Comparison of ENCODE assay signal across 1 cellular context in the genomic region with DNA sequence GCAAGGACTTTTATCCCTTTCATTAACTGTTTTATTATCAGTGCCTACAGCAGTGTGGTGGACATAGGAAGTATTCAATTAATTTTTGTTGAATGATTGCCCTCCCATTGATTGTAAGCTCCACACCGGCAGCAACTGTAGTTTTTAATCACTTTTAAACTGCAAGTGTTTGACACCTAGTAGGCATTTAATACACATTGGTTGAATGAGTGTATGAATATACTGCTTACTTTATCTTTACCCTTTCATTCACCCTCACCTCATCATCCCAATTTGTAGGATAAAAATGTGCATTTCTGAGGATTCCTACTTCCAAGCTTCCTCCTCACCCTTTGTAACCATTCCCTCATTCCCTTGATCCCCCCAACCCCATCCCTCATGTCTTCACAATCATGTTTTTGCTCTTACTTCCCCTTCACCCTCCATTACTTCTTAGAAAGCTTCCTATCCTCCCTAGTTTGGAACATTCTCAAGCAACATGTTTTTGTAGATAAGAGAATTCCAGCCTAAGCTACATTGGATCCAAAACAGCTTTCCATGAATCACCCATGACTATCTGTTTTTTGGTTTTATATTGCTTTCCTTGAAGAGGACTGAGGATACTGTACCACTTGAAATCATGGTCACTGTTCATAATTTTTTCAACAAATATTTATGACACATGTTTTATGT.
A peak's percentile ranks its signal among the peaks of the same experiment; 100 is the strongest.
TF ChIP-seq lines count a peak whose summit lies in the region.

No MANE protein-coding gene starts in this region.

TF ChIP-seq in K562, 482 proteins besides CTCF, POLR2A, EP300 and RAD21 (continued from another document and continues in another):
- TF ChIP-seq, protein P1, sequence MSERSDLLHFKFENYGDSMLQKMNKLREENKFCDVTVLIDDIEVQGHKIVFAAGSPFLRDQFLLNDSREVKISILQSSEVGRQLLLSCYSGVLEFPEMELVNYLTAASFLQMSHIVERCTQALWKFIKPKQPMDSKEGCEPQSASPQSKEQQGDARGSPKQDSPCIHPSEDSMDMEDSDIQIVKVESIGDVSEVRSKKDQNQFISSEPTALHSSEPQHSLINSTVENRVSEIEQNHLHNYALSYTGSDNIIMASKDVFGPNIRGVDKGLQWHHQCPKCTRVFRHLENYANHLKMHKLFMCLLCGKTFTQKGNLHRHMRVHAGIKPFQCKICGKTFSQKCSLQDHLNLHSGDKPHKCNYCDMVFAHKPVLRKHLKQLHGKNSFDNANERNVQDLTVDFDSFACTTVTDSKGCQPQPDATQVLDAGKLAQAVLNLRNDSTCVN (CRISPR knock-in tag; IDR thresholded peaks at IDR 0.05), result peak; percentile 93
- no peak for TF ChIP-seq ZBTB17 (CRISPR knock-in tag; IDR thresholded peaks at IDR 0.05)
- no peak for TF ChIP-seq FOXJ2 (tag; IDR thresholded peaks at IDR 0.05)
- TF ChIP-seq JUND (IDR thresholded peaks at IDR 0.05; ENCODE audit: borderline replicate concordance, low read depth, low read length), result peak; percentile 40
- peak; percentile 54; the same call in 2 of the 3 replicates for TF ChIP-seq JUND (tag; IDR thresholded peaks at IDR 0.05; ENCODE audit: borderline replicate concordance, low read depth, low read length)
- no peak for TF ChIP-seq SMAD2 (IDR thresholded peaks at IDR 0.05; ENCODE audit: low read depth, low read length)
- TF ChIP-seq POLR2AphosphoS2 (IDR thresholded peaks at IDR 0.05; ENCODE audit: low read length), result no peak
- TF ChIP-seq, protein P2, sequence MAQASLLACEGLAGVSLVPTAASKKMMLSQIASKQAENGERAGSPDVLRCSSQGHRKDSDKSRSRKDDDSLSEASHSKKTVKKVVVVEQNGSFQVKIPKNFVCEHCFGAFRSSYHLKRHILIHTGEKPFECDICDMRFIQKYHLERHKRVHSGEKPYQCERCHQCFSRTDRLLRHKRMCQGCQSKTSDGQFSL (CRISPR knock-in tag; IDR thresholded peaks at IDR 0.05), result no peak
- TF ChIP-seq, protein P2 (tag; IDR thresholded peaks at IDR 0.05), result no peak
- TF ChIP-seq L3MBTL2 (IDR thresholded peaks at IDR 0.05), result peak; percentile 42; the same call in 1 of the 2 replicates
- no peak for TF ChIP-seq POLR2G (IDR thresholded peaks at IDR 0.05; ENCODE audit: low read depth, low read length)
- TF ChIP-seq ZBTB7A (IDR thresholded peaks at IDR 0.05; ENCODE audit: borderline replicate concordance, control insufficient read depth, low read depth, low read length), result no peak
- TF ChIP-seq PML (IDR thresholded peaks at IDR 0.05; ENCODE audit: low read length), result peak; percentile 53; the same call in 1 of the 2 replicates
- TF ChIP-seq GATAD2A (IDR thresholded peaks at IDR 0.05), result peak; percentile 90
- peak; percentile 17 to 76; a peak in 2 of 4 replicates for TF ChIP-seq KDM1A (IDR thresholded peaks at IDR 0.05)
- TF ChIP-seq SMAD3 (CRISPR knock-in tag; conservative IDR thresholded peaks at IDR 0.05), result 0 out of 2 replicates have a peak, but pooled peaks have one; percentile 47
- no peak for TF ChIP-seq SMAD1 (IDR thresholded peaks at IDR 0.05; ENCODE audit: low read depth, low read length, partially characterized antibody)
- no peak for TF ChIP-seq TRIM28 (IDR thresholded peaks at IDR 0.05)
- TF ChIP-seq TOE1 (IDR thresholded peaks at IDR 0.05; ENCODE audit: borderline replicate concordance), result no peak
- no peak for TF ChIP-seq TOE1 (CRISPR knock-in tag; IDR thresholded peaks at IDR 0.05; ENCODE audit: borderline replicate concordance, low read depth)
- TF ChIP-seq STAT5A (IDR thresholded peaks at IDR 0.05; ENCODE audit: borderline replicate concordance, low read length), result peak; percentile 83
- TF ChIP-seq ARHGAP35 (IDR thresholded peaks at IDR 0.05; ENCODE audit: partially characterized antibody), result peak; percentile 16
- TF ChIP-seq PYGO2 (tag; IDR thresholded peaks at IDR 0.05), result 0 out of 2 replicates have a peak, but pooled peaks have one; percentile 41
- TF ChIP-seq MEIS2 (IDR thresholded peaks at IDR 0.05; ENCODE audit: partially characterized antibody), result peak; percentile 56
- no peak for TF ChIP-seq TBL1XR1 (IDR thresholded peaks at IDR 0.05; ENCODE audit: low read length in 2 of 2)
- TF ChIP-seq PHB2 (IDR thresholded peaks at IDR 0.05; ENCODE audit: low read depth), result peak; percentile 74
- TF ChIP-seq, protein P3, sequence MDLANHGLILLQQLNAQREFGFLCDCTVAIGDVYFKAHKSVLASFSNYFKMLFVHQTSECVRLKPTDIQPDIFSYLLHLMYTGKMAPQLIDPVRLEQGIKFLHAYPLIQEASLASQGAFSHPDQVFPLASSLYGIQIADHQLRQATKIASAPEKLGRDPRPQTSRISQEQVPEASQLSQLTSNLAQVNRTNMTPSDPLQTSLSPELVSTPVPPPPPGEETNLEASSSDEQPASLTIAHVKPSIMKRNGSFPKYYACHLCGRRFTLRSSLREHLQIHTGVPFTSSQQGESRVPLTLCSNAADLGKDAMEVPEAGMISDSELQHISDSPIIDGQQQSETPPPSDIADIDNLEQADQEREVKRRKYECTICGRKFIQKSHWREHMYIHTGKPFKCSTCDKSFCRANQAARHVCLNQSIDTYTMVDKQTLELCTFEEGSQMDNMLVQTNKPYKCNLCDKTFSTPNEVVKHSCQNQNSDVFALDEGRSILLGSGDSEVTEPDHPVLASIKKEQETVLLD (IDR thresholded peaks at IDR 0.05), result peak; percentile 66; the same call in 1 of the 2 replicates
- peak; percentile 86; the same call in 1 of the 2 replicates for TF ChIP-seq BCL6 (CRISPR knock-in tag; IDR thresholded peaks at IDR 0.05)
- TF ChIP-seq, protein P4, sequence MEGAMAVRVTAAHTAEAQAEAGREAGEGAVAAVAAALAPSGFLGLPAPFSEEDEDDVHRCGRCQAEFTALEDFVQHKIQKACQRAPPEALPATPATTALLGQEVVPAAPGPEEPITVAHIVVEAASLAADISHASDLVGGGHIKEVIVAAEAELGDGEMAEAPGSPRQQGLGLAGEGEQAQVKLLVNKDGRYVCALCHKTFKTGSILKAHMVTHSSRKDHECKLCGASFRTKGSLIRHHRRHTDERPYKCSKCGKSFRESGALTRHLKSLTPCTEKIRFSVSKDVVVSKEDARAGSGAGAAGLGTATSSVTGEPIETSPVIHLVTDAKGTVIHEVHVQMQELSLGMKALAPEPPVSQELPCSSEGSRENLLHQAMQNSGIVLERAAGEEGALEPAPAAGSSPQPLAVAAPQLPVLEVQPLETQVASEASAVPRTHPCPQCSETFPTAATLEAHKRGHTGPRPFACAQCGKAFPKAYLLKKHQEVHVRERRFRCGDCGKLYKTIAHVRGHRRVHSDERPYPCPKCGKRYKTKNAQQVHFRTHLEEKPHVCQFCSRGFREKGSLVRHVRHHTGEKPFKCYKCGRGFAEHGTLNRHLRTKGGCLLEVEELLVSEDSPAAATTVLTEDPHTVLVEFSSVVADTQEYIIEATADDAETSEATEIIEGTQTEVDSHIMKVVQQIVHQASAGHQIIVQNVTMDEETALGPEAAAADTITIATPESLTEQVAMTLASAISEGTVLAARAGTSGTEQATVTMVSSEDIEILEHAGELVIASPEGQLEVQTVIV (CRISPR knock-in tag; IDR thresholded peaks at IDR 0.05; ENCODE audit: borderline replicate concordance), result no peak
- peak; percentile 66 for TF ChIP-seq SMARCA5 (IDR thresholded peaks at IDR 0.05)
- TF ChIP-seq ETV1 (tag; conservative IDR thresholded peaks at IDR 0.05; ENCODE audit: low read depth), result 0 out of 2 replicates have a peak, but pooled peaks have one; percentile 51
- TF ChIP-seq GATAD2B (IDR thresholded peaks at IDR 0.05; ENCODE audit: borderline replicate concordance), result peak; percentile 34; the same call in 1 of the 2 replicates
- TF ChIP-seq, protein P5, sequence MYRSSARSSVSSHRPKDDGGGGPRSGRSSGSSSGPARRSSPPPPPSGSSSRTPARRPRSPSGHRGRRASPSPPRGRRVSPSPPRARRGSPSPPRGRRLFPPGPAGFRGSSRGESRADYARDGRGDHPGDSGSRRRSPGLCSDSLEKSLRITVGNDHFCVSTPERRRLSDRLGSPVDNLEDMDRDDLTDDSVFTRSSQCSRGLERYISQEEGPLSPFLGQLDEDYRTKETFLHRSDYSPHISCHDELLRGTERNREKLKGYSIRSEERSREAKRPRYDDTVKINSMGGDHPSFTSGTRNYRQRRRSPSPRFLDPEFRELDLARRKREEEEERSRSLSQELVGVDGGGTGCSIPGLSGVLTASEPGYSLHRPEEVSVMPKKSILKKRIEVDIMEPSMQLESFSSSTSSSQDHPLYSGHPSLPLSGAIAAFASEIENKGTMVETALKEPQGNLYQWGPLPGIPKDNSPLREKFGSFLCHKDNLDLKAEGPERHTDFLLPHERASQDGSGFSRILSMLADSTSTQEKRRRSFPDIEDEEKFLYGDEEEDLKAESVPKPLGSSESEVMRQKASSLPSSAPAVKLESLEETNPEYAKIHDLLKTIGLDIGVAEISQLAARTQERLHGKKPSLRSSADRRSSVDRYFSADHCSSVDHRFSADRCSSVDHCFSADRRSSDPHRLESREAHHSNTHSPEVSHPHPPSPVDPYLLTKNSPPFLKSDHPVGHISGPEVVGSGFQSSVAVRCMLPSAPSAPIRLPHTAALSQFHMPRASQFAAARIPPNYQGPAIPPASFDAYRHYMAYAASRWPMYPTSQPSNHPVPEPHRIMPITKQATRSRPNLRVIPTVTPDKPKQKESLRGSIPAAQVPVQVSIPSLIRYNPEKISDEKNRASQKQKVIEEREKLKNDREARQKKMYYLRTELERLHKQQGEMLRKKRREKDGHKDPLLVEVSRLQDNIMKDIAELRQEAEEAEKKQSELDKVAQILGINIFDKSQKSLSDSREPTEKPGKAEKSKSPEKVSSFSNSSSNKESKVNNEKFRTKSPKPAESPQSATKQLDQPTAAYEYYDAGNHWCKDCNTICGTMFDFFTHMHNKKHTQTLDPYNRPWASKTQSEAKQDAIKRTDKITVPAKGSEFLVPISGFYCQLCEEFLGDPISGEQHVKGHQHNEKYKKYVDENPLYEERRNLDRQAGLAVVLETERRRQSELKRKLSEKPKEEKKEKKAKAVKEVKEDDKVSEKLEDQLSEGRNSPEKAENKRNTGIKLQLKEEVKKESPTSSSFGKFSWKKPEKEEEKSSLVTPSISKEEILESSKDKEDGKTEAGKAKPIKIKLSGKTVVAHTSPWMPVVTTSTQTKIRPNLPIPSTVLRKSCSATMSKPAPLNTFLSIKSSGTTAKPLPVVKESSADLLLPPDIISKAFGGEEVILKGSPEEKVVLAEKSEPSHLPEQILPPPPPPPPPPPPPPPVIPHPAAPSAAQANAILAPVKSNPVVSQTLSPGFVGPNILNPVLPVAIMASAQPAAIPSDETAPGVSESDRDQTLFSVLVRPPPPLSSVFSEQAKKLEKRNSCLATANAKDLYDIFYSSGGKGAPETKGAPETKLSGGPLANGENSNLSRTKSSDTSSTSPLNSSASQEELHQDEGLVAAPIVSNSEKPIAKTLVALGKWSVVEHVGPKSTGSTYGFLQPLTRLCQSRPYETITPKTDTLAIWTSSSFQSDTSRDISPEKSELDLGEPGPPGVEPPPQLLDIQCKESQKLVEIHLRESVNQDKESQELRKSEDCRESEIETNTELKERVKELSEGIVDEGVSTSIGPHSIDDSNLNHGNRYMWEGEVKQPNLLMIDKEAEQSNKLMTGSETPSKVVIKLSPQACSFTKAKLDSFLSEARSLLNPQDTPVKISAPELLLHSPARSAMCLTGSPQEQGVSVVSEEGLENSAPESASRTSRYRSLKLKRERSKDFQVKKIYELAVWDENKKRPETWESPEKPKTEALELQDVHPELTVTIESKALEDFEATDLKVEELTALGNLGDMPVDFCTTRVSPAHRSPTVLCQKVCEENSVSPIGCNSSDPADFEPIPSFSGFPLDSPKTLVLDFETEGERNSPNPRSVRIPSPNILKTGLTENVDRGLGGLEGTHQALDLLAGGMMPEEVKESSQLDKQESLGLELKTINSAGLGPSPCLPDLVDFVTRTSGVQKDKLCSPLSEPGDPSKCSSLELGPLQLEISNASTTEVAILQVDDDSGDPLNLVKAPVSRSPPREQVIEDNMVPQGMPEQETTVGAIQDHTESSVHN (IDR thresholded peaks at IDR 0.05; ENCODE audit: borderline replicate concordance in 1 of 2, low read depth in 1 of 2), result peak in 1 of 2 experiments; percentile 48; a peak in 1 of 4 replicates
- TF ChIP-seq HDAC3 (IDR thresholded peaks at IDR 0.05; ENCODE audit: borderline replicate concordance, partially characterized antibody), result peak; percentile 67
- peak; percentile 54; the same call in 1 of the 2 replicates for TF ChIP-seq ATF7 (IDR thresholded peaks at IDR 0.05)
- TF ChIP-seq WHSC1 (IDR thresholded peaks at IDR 0.05; ENCODE audit: low read length), result no peak
- TF ChIP-seq KHSRP (IDR thresholded peaks at IDR 0.05), result peak; percentile 60; the same call in 1 of the 2 replicates
- peak; percentile 65; the same call in 1 of the 2 replicates for TF ChIP-seq BCOR (IDR thresholded peaks at IDR 0.05)
- TF ChIP-seq, protein P6, sequence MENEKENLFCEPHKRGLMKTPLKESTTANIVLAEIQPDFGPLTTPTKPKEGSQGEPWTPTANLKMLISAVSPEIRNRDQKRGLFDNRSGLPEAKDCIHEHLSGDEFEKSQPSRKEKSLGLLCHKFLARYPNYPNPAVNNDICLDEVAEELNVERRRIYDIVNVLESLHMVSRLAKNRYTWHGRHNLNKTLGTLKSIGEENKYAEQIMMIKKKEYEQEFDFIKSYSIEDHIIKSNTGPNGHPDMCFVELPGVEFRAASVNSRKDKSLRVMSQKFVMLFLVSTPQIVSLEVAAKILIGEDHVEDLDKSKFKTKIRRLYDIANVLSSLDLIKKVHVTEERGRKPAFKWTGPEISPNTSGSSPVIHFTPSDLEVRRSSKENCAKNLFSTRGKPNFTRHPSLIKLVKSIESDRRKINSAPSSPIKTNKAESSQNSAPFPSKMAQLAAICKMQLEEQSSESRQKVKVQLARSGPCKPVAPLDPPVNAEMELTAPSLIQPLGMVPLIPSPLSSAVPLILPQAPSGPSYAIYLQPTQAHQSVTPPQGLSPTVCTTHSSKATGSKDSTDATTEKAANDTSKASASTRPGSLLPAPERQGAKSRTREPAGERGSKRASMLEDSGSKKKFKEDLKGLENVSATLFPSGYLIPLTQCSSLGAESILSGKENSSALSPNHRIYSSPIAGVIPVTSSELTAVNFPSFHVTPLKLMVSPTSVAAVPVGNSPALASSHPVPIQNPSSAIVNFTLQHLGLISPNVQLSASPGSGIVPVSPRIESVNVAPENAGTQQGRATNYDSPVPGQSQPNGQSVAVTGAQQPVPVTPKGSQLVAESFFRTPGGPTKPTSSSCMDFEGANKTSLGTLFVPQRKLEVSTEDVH (IDR thresholded peaks at IDR 0.05; ENCODE audit: low read depth, partially characterized antibody), result peak; percentile 52
- TF ChIP-seq ELF1 (tag; IDR thresholded peaks at IDR 0.05), result peak; percentile 37; the same call in 1 of the 2 replicates
- TF ChIP-seq NCOR1 (IDR thresholded peaks at IDR 0.05), result peak; percentile 85
- no peak for TF ChIP-seq ELF2 (CRISPR knock-in tag; IDR thresholded peaks at IDR 0.05)
- TF ChIP-seq KLF10 (CRISPR knock-in tag; IDR thresholded peaks at IDR 0.05), result no peak
- TF ChIP-seq, protein P7, sequence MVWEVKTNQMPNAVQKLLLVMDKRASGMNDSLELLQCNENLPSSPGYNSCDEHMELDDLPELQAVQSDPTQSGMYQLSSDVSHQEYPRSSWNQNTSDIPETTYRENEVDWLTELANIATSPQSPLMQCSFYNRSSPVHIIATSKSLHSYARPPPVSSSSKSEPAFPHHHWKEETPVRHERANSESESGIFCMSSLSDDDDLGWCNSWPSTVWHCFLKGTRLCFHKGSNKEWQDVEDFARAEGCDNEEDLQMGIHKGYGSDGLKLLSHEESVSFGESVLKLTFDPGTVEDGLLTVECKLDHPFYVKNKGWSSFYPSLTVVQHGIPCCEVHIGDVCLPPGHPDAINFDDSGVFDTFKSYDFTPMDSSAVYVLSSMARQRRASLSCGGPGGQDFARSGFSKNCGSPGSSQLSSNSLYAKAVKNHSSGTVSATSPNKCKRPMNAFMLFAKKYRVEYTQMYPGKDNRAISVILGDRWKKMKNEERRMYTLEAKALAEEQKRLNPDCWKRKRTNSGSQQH (CRISPR knock-in tag; IDR thresholded peaks at IDR 0.05), result peak; percentile 84; the same call in 1 of the 2 replicates
